Comparison of ENCODE assay signal across 1 cellular context in the genomic region with DNA sequence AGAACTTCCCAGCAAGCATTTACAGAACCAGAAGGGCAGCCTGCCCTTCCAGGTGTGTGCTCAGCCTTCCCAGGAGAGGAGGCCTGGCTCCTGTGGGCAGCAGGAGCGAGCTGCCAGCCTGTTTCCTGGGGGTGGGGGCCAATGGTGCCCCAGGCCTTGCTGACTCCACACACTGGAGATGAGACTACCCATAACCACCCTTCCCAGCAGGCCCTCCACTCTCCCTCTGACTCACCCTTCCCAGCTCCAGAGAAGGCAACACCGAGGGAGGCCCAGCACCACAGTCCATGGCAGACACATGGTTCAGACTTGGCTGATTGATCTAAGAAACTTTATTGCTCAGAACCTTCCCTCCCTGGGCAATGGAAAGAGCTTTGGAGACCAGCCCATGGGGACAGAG.
A peak's percentile ranks its signal among the peaks of the same experiment; 100 is the strongest.
TF ChIP-seq lines count a peak whose summit lies in the region.

No MANE protein-coding gene starts in this region.

TF ChIP-seq in HEK293, 187 proteins besides CTCF, POLR2A, EP300 and RAD21 (continued from another document):
- TF ChIP-seq ZNF544 (tag by site-specific recombination; IDR thresholded peaks at IDR 0.05): no peak
- 0 out of 2 replicates have a peak, but pooled peaks have one; percentile 28 for TF ChIP-seq GLIS2 (tag by site-specific recombination; IDR thresholded peaks at IDR 0.05)
- peak; percentile 85 for TF ChIP-seq ZNF76 (tag by site-specific recombination; IDR thresholded peaks at IDR 0.05; ENCODE audit: borderline replicate concordance, low read depth)
- TF ChIP-seq SP7 (tag by site-specific recombination; IDR thresholded peaks at IDR 0.05): peak; percentile 17; the same call in 1 of the 2 replicates
- peak; percentile 68; the same call in 1 of the 2 replicates for TF ChIP-seq ZNF600 (tag by site-specific recombination; IDR thresholded peaks at IDR 0.05)
- peak; percentile 27; the same call in 1 of the 2 replicates for TF ChIP-seq GLIS1 (tag by site-specific recombination; IDR thresholded peaks at IDR 0.05)
- TF ChIP-seq, protein P1, sequence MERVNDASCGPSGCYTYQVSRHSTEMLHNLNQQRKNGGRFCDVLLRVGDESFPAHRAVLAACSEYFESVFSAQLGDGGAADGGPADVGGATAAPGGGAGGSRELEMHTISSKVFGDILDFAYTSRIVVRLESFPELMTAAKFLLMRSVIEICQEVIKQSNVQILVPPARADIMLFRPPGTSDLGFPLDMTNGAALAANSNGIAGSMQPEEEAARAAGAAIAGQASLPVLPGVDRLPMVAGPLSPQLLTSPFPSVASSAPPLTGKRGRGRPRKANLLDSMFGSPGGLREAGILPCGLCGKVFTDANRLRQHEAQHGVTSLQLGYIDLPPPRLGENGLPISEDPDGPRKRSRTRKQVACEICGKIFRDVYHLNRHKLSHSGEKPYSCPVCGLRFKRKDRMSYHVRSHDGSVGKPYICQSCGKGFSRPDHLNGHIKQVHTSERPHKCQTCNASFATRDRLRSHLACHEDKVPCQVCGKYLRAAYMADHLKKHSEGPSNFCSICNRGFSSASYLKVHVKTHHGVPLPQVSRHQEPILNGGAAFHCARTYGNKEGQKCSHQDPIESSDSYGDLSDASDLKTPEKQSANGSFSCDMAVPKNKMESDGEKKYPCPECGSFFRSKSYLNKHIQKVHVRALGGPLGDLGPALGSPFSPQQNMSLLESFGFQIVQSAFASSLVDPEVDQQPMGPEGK (tag by site-specific recombination; IDR thresholded peaks at IDR 0.05): peak; percentile 60; the same call in 1 of the 2 replicates
- TF ChIP-seq, protein P2, sequence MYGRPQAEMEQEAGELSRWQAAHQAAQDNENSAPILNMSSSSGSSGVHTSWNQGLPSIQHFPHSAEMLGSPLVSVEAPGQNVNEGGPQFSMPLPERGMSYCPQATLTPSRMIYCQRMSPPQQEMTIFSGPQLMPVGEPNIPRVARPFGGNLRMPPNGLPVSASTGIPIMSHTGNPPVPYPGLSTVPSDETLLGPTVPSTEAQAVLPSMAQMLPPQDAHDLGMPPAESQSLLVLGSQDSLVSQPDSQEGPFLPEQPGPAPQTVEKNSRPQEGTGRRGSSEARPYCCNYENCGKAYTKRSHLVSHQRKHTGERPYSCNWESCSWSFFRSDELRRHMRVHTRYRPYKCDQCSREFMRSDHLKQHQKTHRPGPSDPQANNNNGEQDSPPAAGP (tag by site-specific recombination; IDR thresholded peaks at IDR 0.05): peak; percentile 84
